In the genomic region with DNA sequence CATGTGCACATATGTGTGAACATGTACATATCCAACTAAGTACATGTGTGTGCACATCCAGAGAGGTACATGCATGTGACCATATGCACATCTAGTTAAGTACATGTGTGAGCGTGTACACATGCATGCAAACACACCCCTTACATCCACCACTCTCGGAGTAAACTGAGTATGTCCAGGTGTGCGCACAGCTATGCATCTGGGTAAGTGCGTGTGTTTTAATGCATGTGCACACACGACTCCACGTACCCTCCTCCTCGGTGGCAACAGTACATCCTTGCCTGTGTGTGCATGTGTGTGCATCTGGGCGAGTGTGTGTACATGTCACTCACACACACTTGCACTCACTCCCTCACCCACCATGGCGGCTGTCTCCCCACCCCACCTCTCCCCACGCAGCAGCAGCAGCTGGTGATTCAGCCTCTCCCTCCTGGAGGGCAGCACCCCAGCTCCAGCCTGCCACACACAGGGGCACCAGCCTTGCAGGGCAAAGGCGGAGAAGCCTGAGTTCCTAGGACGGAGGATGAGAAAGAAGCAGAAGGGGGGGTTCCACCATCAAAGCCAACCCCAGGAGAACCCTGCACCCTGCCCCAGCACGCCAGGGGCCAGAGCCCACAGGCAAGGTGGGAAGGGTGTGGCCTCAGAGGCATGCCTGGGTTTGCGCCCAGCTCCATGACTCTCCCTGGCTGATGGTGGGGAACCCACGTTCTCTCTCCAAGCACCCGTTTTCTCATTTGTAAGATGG, we compare ENCODE assay signal across 1 cellular context.
TF ChIP-seq lines count a peak whose summit lies in the region.

No MANE protein-coding gene starts in this region.

TF ChIP-seq in endothelial cell of umbilical vein, 7 proteins besides CTCF, POLR2A, EP300 and RAD21 (continued from another document):
- TF ChIP-seq, protein P1, sequence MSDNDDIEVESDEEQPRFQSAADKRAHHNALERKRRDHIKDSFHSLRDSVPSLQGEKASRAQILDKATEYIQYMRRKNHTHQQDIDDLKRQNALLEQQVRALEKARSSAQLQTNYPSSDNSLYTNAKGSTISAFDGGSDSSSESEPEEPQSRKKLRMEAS (IDR thresholded peaks at IDR 0.05; ENCODE audit: insufficient read depth, insufficient read length) = no peak
- no peak for TF ChIP-seq EZH2 (IDR thresholded peaks at IDR 0.05; ENCODE audit: borderline replicate concordance, low read depth, low read length, severe bottlenecking)
